Comparison of ENCODE assay signal across 8 cellular contexts in genomic region chr11:123511037-123511870, GRCh38.
DNase-seq lines count a peak whose midpoint lies in the region; ATAC-seq and TF ChIP-seq lines count a peak whose summit lies in the region.

No MANE protein-coding gene starts in this region.

- DNase-seq in GM12864 (ENCODE audit: low read depth) = peak; percentile 44
- peak; percentile 98 for DNase-seq in NCI-H1105 treated with DMSO at 0.1 percent for 48 hours (lab: John Stamatoyannopoulos, UW)
- DNase-seq in SW480 (ENCODE audit: low spot score) = peak; percentile 90
- DNase-seq in adipocyte (ENCODE audit: low read depth) = peak; percentile 96
- DNase-seq in heart left ventricle = peak; percentile 77 to 90 (median 83)
- peak; percentile 57 for DNase-seq in pulmonary artery endothelial cell (ENCODE audit: low read depth, low spot score)

- intact Hi-C loops in heart left ventricle (cut with DNase I) = loop anchor here (1.0 to 10.0 kb wide), 8 partner anchors 41 to 196 kb away; no protein-coding TSS in a partner anchor

- 18 to 22% (median 21%) methylated on average over 13 to 14 of the region's 14 CpGs for WGBS in heart left ventricle, 4 donors

- no peak for TF ChIP-seq POLR2A in heart left ventricle (IDR thresholded peaks at IDR 0.05)

- no peaks in the 10 kb centered on the region for H3K4me1 ChIP-seq in adipocyte (ENCODE audit: control insufficient read depth, insufficient read depth, low read length)
- peaks cover 0 to 9% (median 0%) of the 10 kb centered on the region in 12 donors for H3K4me1 ChIP-seq in heart left ventricle

- H3K9ac ChIP-seq in adipocyte (ENCODE audit: low read length) = peak overlapping the region; percentile 53

- TF ChIP-seq CTCF in GM12864 (IDR thresholded peaks at IDR 0.05; ENCODE audit: low read depth, low read length, missing control alignments) = peak; percentile 84
- TF ChIP-seq CTCF in heart left ventricle (IDR thresholded peaks at IDR 0.05) = peak; percentile 79 to 96 (median 88)

- H3K36me3 ChIP-seq in adipocyte (ENCODE audit: control insufficient read depth, insufficient read depth, low read length, severe bottlenecking) = no peaks in the 10 kb centered on the region
- H3K36me3 ChIP-seq in heart left ventricle = no peaks in the 10 kb centered on the region

- no peak overlapping the region for H3K4me3 ChIP-seq in GM12864 (ENCODE audit: low read depth, low read length)
- H3K4me3 ChIP-seq in adipocyte (ENCODE audit: low read length) = no peak overlapping the region
- H3K4me3 ChIP-seq in heart left ventricle = no peak overlapping the region

- ATAC-seq in HG02610 (IDR thresholded peaks at IDR 0.05; ENCODE audit: unreplicated experiment) = peak; percentile 74
- peak; percentile 77 to 93 (median 91) for ATAC-seq in heart left ventricle
- no peak for ATAC-seq in HG03108 (IDR thresholded peaks at IDR 0.05; ENCODE audit: unreplicated experiment)

- H3K27me3 ChIP-seq in adipocyte (replicated peaks; ENCODE audit: control insufficient read depth, insufficient read depth, low read length) = no peaks in the 10 kb centered on the region
- H3K27me3 ChIP-seq in heart left ventricle = no peaks in the 10 kb centered on the region

- H3K9me3 ChIP-seq in adipocyte (ENCODE audit: control insufficient read depth, low read length) = no peaks in the 10 kb centered on the region
- H3K9me3 ChIP-seq in heart left ventricle = no peaks in the 10 kb centered on the region

- no peak overlapping the region for H3K27ac ChIP-seq in heart left ventricle

Comparison
In these comparisons a context has a peak if more than half of its experiments do, and no peak if none do; other contexts are left out.
1. DNase-seq: peak in every context shown above with its lines; median percentile 98 in NCI-H1105 treated with DMSO at 0.1 percent for 48 hours; 96 in adipocyte; 90 in SW480; 83 in heart left ventricle; 57 in pulmonary artery endothelial cell; 44 in GM12864.